29 cellular contexts compared by ENCODE assay signal in the genomic region with DNA sequence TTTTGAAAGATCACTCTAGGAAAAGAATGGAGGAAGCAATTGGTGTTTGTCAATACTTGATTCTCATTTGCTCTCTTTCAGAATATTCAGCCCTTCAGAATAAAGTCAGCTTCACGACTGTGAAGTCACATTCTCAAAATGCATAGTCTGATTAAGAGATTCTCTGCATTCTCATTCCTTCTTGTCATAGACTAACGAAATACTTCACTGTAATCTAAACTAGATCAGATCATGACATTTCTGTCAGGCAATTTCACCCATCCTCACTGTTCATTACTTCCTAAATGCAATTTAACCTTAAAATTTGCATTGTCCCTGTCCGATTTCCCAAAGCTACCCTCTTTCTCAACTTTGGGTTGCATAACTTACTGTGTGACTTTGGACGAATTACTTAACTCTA. TPM values are rescaled to one million over a fixed set of nuclear protein-coding genes. Genes with fewer than 3 reads are reported as not detected.
DNase-seq lines count a peak whose midpoint lies in the region; ATAC-seq and TF ChIP-seq lines count a peak whose summit lies in the region.
"Had no signal": no experiment of that assay in that cellular context is flagged by ENCODE, and none has a peak within 500 bp of the region (broad histone marks: within the 10 kb centered on the region; RNA-seq: fewer than 3 reads in every experiment).

No MANE protein-coding gene starts in this region.

- H3K27ac Mint-ChIP-seq in stimulated activated naive CD8-positive, alpha-beta T cell treated with anti-CD3 and anti-CD28 coated beads, Interleukin-15, Interleukin-2, amounts not matched to agents 100 ng/mL and 50 ng/mL, for 24 hours = peak overlapping the region; percentile 38
- H3K27ac Mint-ChIP-seq in stimulated activated naive CD8-positive, alpha-beta T cell treated with anti-CD3 and anti-CD28 coated beads, Interleukin-15, amount 100 ng/mL, for 72 hours = no peak overlapping the region
- peak overlapping the region; percentile 6 for H3K27ac Mint-ChIP-seq in activated B cell treated with CpG ODN at 0.5 μM for 24 hours
- H3K27ac Mint-ChIP-seq in stimulated activated naive B cell treated with anti-CD40 and anti-IgM and Interleukin-4, amounts not matched to agents 10 μg/mL and 1 μg/mL and 100 μg/mL, for 72 hours = peak overlapping the region; percentile 67
- H3K27ac Mint-ChIP-seq: activated CD8-positive, alpha-beta memory T cell treated with anti-CD3 and anti-CD28 coated beads, Interleukin-2, amount 10 ng/mL, durations not matched to agents 7 days and 5 days; B cell; CD8-positive, alpha-beta T cell had no signal

- TF ChIP-seq POLR2A in NB4 (IDR thresholded peaks at IDR 0.05; ENCODE audit: extremely low read depth, insufficient read length) = no peak

- H3K4me1 Mint-ChIP-seq in stimulated activated naive CD8-positive, alpha-beta T cell treated with anti-CD3 and anti-CD28 coated beads, Interleukin-15, Interleukin-2, amounts not matched to agents 100 ng/mL and 50 ng/mL, for 24 hours (ENCODE audit: low read depth) = peaks cover 12% of the 10 kb centered on the region
- peaks cover 10% of the 10 kb centered on the region for H3K4me1 Mint-ChIP-seq in stimulated activated naive CD8-positive, alpha-beta T cell treated with anti-CD3 and anti-CD28 coated beads, Interleukin-15, amount 100 ng/mL, for 72 hours
- H3K4me1 Mint-ChIP-seq in activated B cell treated with CpG ODN at 0.5 μM for 24 hours = peaks cover 19% of the 10 kb centered on the region
- H3K4me1 Mint-ChIP-seq in stimulated activated naive B cell treated with anti-CD40 and anti-IgM and Interleukin-4, amounts not matched to agents 10 μg/mL and 1 μg/mL and 100 μg/mL, for 72 hours = peaks cover 9 to 15% of the 10 kb centered on the region in 2 donors

- H3K27me3 Mint-ChIP-seq in stimulated activated naive CD8-positive, alpha-beta T cell treated with anti-CD3 and anti-CD28 coated beads, Interleukin-15, Interleukin-2, amounts not matched to agents 100 ng/mL and 50 ng/mL, for 24 hours = no peaks in the 10 kb centered on the region
- no peaks in the 10 kb centered on the region for H3K27me3 Mint-ChIP-seq in stimulated activated naive CD8-positive, alpha-beta T cell treated with anti-CD3 and anti-CD28 coated beads, Interleukin-15, amount 100 ng/mL, for 72 hours
- H3K27me3 Mint-ChIP-seq in activated B cell treated with CpG ODN at 0.5 μM for 24 hours = no peaks in the 10 kb centered on the region
- no peaks in the 10 kb centered on the region for H3K27me3 Mint-ChIP-seq in stimulated activated naive B cell treated with anti-CD40 and anti-IgM and Interleukin-4, amounts not matched to agents 10 μg/mL and 1 μg/mL and 100 μg/mL, for 72 hours
- H3K27me3 Mint-ChIP-seq: activated CD8-positive, alpha-beta memory T cell treated with anti-CD3 and anti-CD28 coated beads, Interleukin-2, amount 10 ng/mL, durations not matched to agents 7 days and 5 days; B cell; effector memory CD8-positive, alpha-beta T cell had no signal

- no peak overlapping the region for H3K4me3 Mint-ChIP-seq in stimulated activated naive CD8-positive, alpha-beta T cell treated with anti-CD3 and anti-CD28 coated beads, Interleukin-15, Interleukin-2, amounts not matched to agents 100 ng/mL and 50 ng/mL, for 24 hours
- no peak overlapping the region for H3K4me3 Mint-ChIP-seq in stimulated activated naive CD8-positive, alpha-beta T cell treated with anti-CD3 and anti-CD28 coated beads, Interleukin-15, amount 100 ng/mL, for 72 hours
- no peak overlapping the region for H3K4me3 Mint-ChIP-seq in activated B cell treated with CpG ODN at 0.5 μM for 24 hours
- H3K4me3 Mint-ChIP-seq in stimulated activated naive B cell treated with anti-CD40 and anti-IgM and Interleukin-4, amounts not matched to agents 10 μg/mL and 1 μg/mL and 100 μg/mL, for 72 hours = no peak overlapping the region
- H3K4me3 Mint-ChIP-seq: activated CD8-positive, alpha-beta memory T cell treated with anti-CD3 and anti-CD28 coated beads, Interleukin-2, amount 10 ng/mL, durations not matched to agents 7 days and 5 days; B cell; CD8-positive, alpha-beta T cell; effector memory CD8-positive, alpha-beta T cell; natural killer cell treated with Interleukin-12 subunit alpha and Interleukin-12 subunit beta and Interleukin-15 and Interleukin-18, amount 100 ng/mL, for 72 hours had no signal

- intact Hi-C loops in activated B cell treated with CpG ODN at 0.5 μM for 24 hours (cut with micrococcal nuclease) = no loop called here

- POLR2A ChIA-PET in activated B cell treated with CpG ODN at 0.5 μM for 24 hours (lab: Charles Lee) = interaction anchor here (0.6 to 1.2 kb wide), 2 partner anchors 15 to 49 kb away, joined by 3 to 5 read pairs; no protein-coding TSS in a partner anchor

- DNase-seq in stimulated activated naive CD8-positive, alpha-beta T cell treated with anti-CD3 and anti-CD28 coated beads, Interleukin-15, amount 100 ng/mL, for 72 hours = no peak
- peak; percentile 23 for DNase-seq in NB4 (ENCODE audit: low read depth)
- DNase-seq in activated B cell treated with CpG ODN at 0.5 μM for 24 hours = no peak
- DNase-seq in stimulated activated naive B cell treated with anti-CD40 and anti-IgM and Interleukin-4, amounts not matched to agents 10 μg/mL and 1 μg/mL and 100 μg/mL, for 72 hours = no peak
- DNase-seq in islet precursor cell = no peak
- DNase-seq: activated CD8-positive, alpha-beta memory T cell treated with anti-CD3 and anti-CD28 coated beads, Interleukin-2, amount 10 ng/mL, durations not matched to agents 7 days and 5 days; activated naive CD4-positive, alpha-beta T cell treated with anti-CD3 and anti-CD28 coated beads, Interleukin-2, amount 50 U/mL, for 16 hours; anterior cingulate cortex; CD8-positive, alpha-beta T cell; colonic mucosa; effector memory CD8-positive, alpha-beta T cell; foreskin keratinocyte; GDM1; HCEC 1CT; heart left ventricle; kidney glomerular epithelial cell; mucosa of descending colon; NCI-H1105 treated with DMSO at 0.1 percent for 48 hours; NCI-H2029; NCI-H69; substantia nigra; T-helper 9 cell had no signal

- no peak for TF ChIP-seq CTCF in NB4 (IDR thresholded peaks at IDR 0.05; ENCODE audit: low read depth, low read length)
- TF ChIP-seq CTCF in activated B cell treated with CpG ODN at 0.5 μM for 24 hours (IDR thresholded peaks at IDR 0.05) = no peak

- CTCF ChIA-PET in activated B cell treated with CpG ODN at 0.5 μM for 24 hours (lab: Charles Lee) = no interaction called here

- no peaks in the 10 kb centered on the region for H3K9me3 Mint-ChIP-seq in stimulated activated naive CD8-positive, alpha-beta T cell treated with anti-CD3 and anti-CD28 coated beads, Interleukin-15, Interleukin-2, amounts not matched to agents 100 ng/mL and 50 ng/mL, for 24 hours
- H3K9me3 Mint-ChIP-seq in stimulated activated naive CD8-positive, alpha-beta T cell treated with anti-CD3 and anti-CD28 coated beads, Interleukin-15, amount 100 ng/mL, for 72 hours = no peaks in the 10 kb centered on the region
- H3K9me3 Mint-ChIP-seq in activated B cell treated with CpG ODN at 0.5 μM for 24 hours = no peaks in the 10 kb centered on the region
- H3K9me3 Mint-ChIP-seq in stimulated activated naive B cell treated with anti-CD40 and anti-IgM and Interleukin-4, amounts not matched to agents 10 μg/mL and 1 μg/mL and 100 μg/mL, for 72 hours = peaks cover 0 to 5% of the 10 kb centered on the region in 2 donors
- H3K9me3 Mint-ChIP-seq: CD8-positive, alpha-beta T cell; effector memory CD8-positive, alpha-beta T cell; natural killer cell treated with Interleukin-12 subunit alpha and Interleukin-12 subunit beta and Interleukin-15 and Interleukin-18, amount 100 ng/mL, for 72 hours had no signal

- ATAC-seq in stimulated activated naive CD8-positive, alpha-beta T cell treated with anti-CD3 and anti-CD28 coated beads, Interleukin-15, amount 100 ng/mL, for 72 hours = no peak
- ATAC-seq in activated B cell treated with CpG ODN at 0.5 μM for 24 hours (ENCODE audit: low read depth) = no peak
- ATAC-seq in stimulated activated naive B cell treated with anti-CD40 and anti-IgM and Interleukin-4, amounts not matched to agents 10 μg/mL and 1 μg/mL and 100 μg/mL, for 72 hours (replicated peaks) = no peak
- no peak for ATAC-seq in HG03521 (IDR thresholded peaks at IDR 0.05; ENCODE audit: unreplicated experiment)
- no peak for ATAC-seq in HG03442 (IDR thresholded peaks at IDR 0.05; ENCODE audit: unreplicated experiment)
- ATAC-seq: CD8-positive, alpha-beta T cell; effector memory CD8-positive, alpha-beta T cell; heart left ventricle; mucosa of descending colon had no signal

- peaks cover 42% of the 10 kb centered on the region for H3K36me3 Mint-ChIP-seq in stimulated activated naive CD8-positive, alpha-beta T cell treated with anti-CD3 and anti-CD28 coated beads, Interleukin-15, Interleukin-2, amounts not matched to agents 100 ng/mL and 50 ng/mL, for 24 hours (ENCODE audit: low read depth)
- H3K36me3 Mint-ChIP-seq in activated B cell treated with CpG ODN at 0.5 μM for 24 hours (ENCODE audit: low read depth) = peaks cover 46% of the 10 kb centered on the region
- peaks cover 16 to 22% of the 10 kb centered on the region in 2 donors for H3K36me3 Mint-ChIP-seq in stimulated activated naive B cell treated with anti-CD40 and anti-IgM and Interleukin-4, amounts not matched to agents 10 μg/mL and 1 μg/mL and 100 μg/mL, for 72 hours

- H3K4me3 ChIP-seq in NB4 (ENCODE audit: low read depth, low read length) = no peak overlapping the region
- H3K4me3 ChIP-seq: colonic mucosa, esophagus muscularis mucosa, heart left ventricle, lung, mucosa of descending colon had no signal

RNA-seq across cellular contexts. Expression of gene RPL22L1, which starts 6.2 kb away (rescaled TPM):
- total RNA-seq in activated B cell treated with CpG ODN at 0.5 μM for 24 hours = 109 and 124 TPM in 2 replicates

RNA-seq across cellular contexts. Expression of gene EIF5A2, which starts 44.7 kb away (rescaled TPM):
- 6.1 and 6.9 TPM in 2 replicates for total RNA-seq in activated B cell treated with CpG ODN at 0.5 μM for 24 hours

Comparison
In these comparisons a context has a peak if more than half of its experiments do, and no peak if none do; other contexts are left out.
1. H3K27ac Mint-ChIP-seq: peak in stimulated activated naive CD8-positive, alpha-beta T cell treated with anti-CD3 and anti-CD28 coated beads, Interleukin-15, Interleukin-2, amounts not matched to agents 100 ng/mL and 50 ng/mL, for 24 hours (single experiment), activated B cell treated with CpG ODN at 0.5 μM for 24 hours (single experiment) and stimulated activated naive B cell treated with anti-CD40 and anti-IgM and Interleukin-4, amounts not matched to agents 10 μg/mL and 1 μg/mL and 100 μg/mL, for 72 hours (single experiment); none in stimulated activated naive CD8-positive, alpha-beta T cell treated with anti-CD3 and anti-CD28 coated beads, Interleukin-15, amount 100 ng/mL, for 72 hours (0 of 2).